Comparison of ENCODE assay signal across 9 cellular contexts in genomic region chr3:42148982-42149432, GRCh38. TPM values are rescaled to one million over a fixed set of nuclear protein-coding genes. Genes with fewer than 3 reads are reported as not detected.
A peak's percentile ranks its signal among the peaks of the same experiment; 100 is the strongest.
DNase-seq lines count a peak whose midpoint lies in the region; ATAC-seq and TF ChIP-seq lines count a peak whose summit lies in the region.
"Had no signal": no experiment of that assay in that cellular context is flagged by ENCODE, and none has a peak within 500 bp of the region (broad histone marks: within the 10 kb centered on the region; RNA-seq: fewer than 3 reads in every experiment).

No MANE protein-coding gene starts in this region.

- H3K27ac Mint-ChIP-seq in neural progenitor cell: no peak overlapping the region

- peak overlapping the region; percentile 54 for H3K4me2 ChIP-seq in neural progenitor cell

- H3F3A ChIP-seq in neural progenitor cell (ENCODE audit: low read depth): no peaks in the 10 kb centered on the region

- no peaks in the 10 kb centered on the region for H3K79me2 ChIP-seq in neural progenitor cell (ENCODE audit: low read depth)

- H4K20me1 ChIP-seq in neural progenitor cell (ENCODE audit: low read depth): peaks cover 48% of the 10 kb centered on the region

- DNase-seq in BE2C (peak; percentile 81), NCI-H748 treated with DMSO at 0.1 percent for 48 hours (lab: John Stamatoyannopoulos, UW) (peak; percentile 70), fibroblast of pulmonary artery (ENCODE audit: low read depth) (peak; percentile 87), neural progenitor cell (ENCODE audit: low spot score) (peak; percentile 94), germinal center (ENCODE audit: low spot score) (no peak)
- DNase-seq: Peyer's patch had no signal

- H3K4me1 ChIP-seq in BE2C: no peaks in the 10 kb centered on the region; the same call in 1 of the 2 replicates
- peaks cover 5% of the 10 kb centered on the region for H3K4me1 ChIP-seq in neural progenitor cell

- H3K4me3 Mint-ChIP-seq in neural progenitor cell: peak overlapping the region; percentile 27

- no peaks in the 10 kb centered on the region for H3K27me3 Mint-ChIP-seq in neural progenitor cell (ENCODE audit: insufficient read depth, low read depth)

- H3K36me3 ChIP-seq in BE2C (no peaks in the 10 kb centered on the region), neural progenitor cell (no peaks in the 10 kb centered on the region)
- H3K36me3 ChIP-seq: Peyer's patch had no signal

- H3K9ac ChIP-seq in neural progenitor cell: no peak overlapping the region

- H2AFZ ChIP-seq in neural progenitor cell (replicated peaks): no peak overlapping the region

- no peak for TF ChIP-seq CTCF in BE2C (IDR thresholded peaks at IDR 0.05; ENCODE audit: low read depth, low read length)
- no peak for TF ChIP-seq CTCF in fibroblast of pulmonary artery (IDR thresholded peaks at IDR 0.05; ENCODE audit: low read length, missing control alignments)
- no peak for TF ChIP-seq CTCF in neural progenitor cell (IDR thresholded peaks at IDR 0.05)

- no peak overlapping the region for H3K27ac ChIP-seq in neural progenitor cell

- H3K36me3 Mint-ChIP-seq in neural progenitor cell: no peaks in the 10 kb centered on the region

- H3K9me3 Mint-ChIP-seq in neural progenitor cell: no peaks in the 10 kb centered on the region

- H3K4me3 ChIP-seq in BE2C (ENCODE audit: low read depth, low read length) (peak overlapping the region; percentile 43), fibroblast of pulmonary artery (replicated peaks; ENCODE audit: low read depth, low read length) (no peak overlapping the region), neural progenitor cell (no peak overlapping the region)
- H3K4me3 ChIP-seq: Peyer's patch had no signal

- no peaks in the 10 kb centered on the region for H3K27me3 ChIP-seq in BE2C
- H3K27me3 ChIP-seq in neural progenitor cell: no peaks in the 10 kb centered on the region
- H3K27me3 ChIP-seq: Peyer's patch had no signal

- peaks cover 15% of the 10 kb centered on the region for H3K4me1 Mint-ChIP-seq in neural progenitor cell

- ATAC-seq in GM21529 (IDR thresholded peaks at IDR 0.05; ENCODE audit: unreplicated experiment) (no peak), HG03469 (IDR thresholded peaks at IDR 0.05; ENCODE audit: unreplicated experiment) (no peak), GM19452 (IDR thresholded peaks at IDR 0.05; ENCODE audit: unreplicated experiment) (no peak)

- H3K9me3 ChIP-seq in BE2C: no peaks in the 10 kb centered on the region
- no peaks in the 10 kb centered on the region for H3K9me3 ChIP-seq in neural progenitor cell (ENCODE audit: low read depth)
- H3K9me3 ChIP-seq: Peyer's patch had no signal

RNA-seq across cellular contexts. Expression of gene TRAK1, which starts 57.9 kb away (rescaled TPM):
- polyA plus RNA-seq in BE2C (2012; ENCODE audit: insufficient read depth, insufficient read length, low read depth): 19.2 TPM
- total RNA-seq in neural progenitor cell (ENCODE audit: low replicate concordance): 32.2 and 41.3 TPM in 2 replicates
